Comparison of ENCODE assay signal across 7 cellular contexts in genomic region chr16:29824589-29825144, GRCh38. TPM values are rescaled to one million over a fixed set of nuclear protein-coding genes. Genes with fewer than 3 reads are reported as not detected.
A peak's percentile ranks its signal among the peaks of the same experiment; 100 is the strongest.
DNase-seq lines count a peak whose midpoint lies in the region; ATAC-seq, FAIRE-seq and TF ChIP-seq lines count a peak whose summit lies in the region.
"Had no signal": no experiment of that assay in that cellular context is flagged by ENCODE, and none has a peak within 500 bp of the region (broad histone marks: within the 10 kb centered on the region; RNA-seq: fewer than 3 reads in every experiment).

No MANE protein-coding gene starts in this region.

- WGBS in lower leg skin, 2 donors = 22 to 32% methylated on average over 7 of the region's 7 CpGs

- DNase-seq in A172 (ENCODE audit: low spot score) (peak; percentile 94), RWPE2 (ENCODE audit: low spot score) (no peak), left ventricle myocardium inferior (no peak), lower leg skin (ENCODE audit: low spot score in 2 of 2) (no peak), frontal cortex (ENCODE audit: low spot score in 2 of 2) (no peak), GM20000 (ENCODE audit: low spot score) (no peak)

- TF ChIP-seq CTCF in RWPE2 (IDR thresholded peaks at IDR 0.05; ENCODE audit: poor library complexity, severe bottlenecking) (no peak), left ventricle myocardium inferior (IDR thresholded peaks at IDR 0.05; ENCODE audit: borderline replicate concordance) (no peak), lower leg skin (IDR thresholded peaks at IDR 0.05) (no peak), GM20000 (IDR thresholded peaks at IDR 0.05; ENCODE audit: extremely low read depth, missing control alignments) (no peak)

- H3K27me3 ChIP-seq in RWPE2 (ENCODE audit: insufficient read depth, poor library complexity, severe bottlenecking) = no peaks in the 10 kb centered on the region
- no peaks in the 10 kb centered on the region for H3K27me3 ChIP-seq in left ventricle myocardium inferior (ENCODE audit: low read depth)

- FAIRE-seq in frontal cortex (lab: Jason Lieb, UNC) = no peak

- peaks cover 26% of the 10 kb centered on the region for H3K4me1 ChIP-seq in RWPE2 (ENCODE audit: insufficient read depth, poor library complexity, severe bottlenecking)
- H3K4me1 ChIP-seq in left ventricle myocardium inferior = peaks cover 88% of the 10 kb centered on the region

- intact Hi-C loops in left ventricle myocardium inferior (cut with micrococcal nuclease) = no loop called here
- intact Hi-C loops in lower leg skin (cut with DNase I; ENCODE audit: low total_unique reads) = no loop called here

- TF ChIP-seq POLR2A in lower leg skin (IDR thresholded peaks at IDR 0.05) = no peak

- H3K9me3 ChIP-seq in RWPE2 (ENCODE audit: severe bottlenecking) = no peaks in the 10 kb centered on the region
- no peaks in the 10 kb centered on the region for H3K9me3 ChIP-seq in left ventricle myocardium inferior (replicated peaks)

- H3K36me3 ChIP-seq in RWPE2 (ENCODE audit: low read depth) = peaks cover 13% of the 10 kb centered on the region
- H3K36me3 ChIP-seq in left ventricle myocardium inferior = peaks cover under 1% of the 10 kb centered on the region

- 0 out of 3 replicates have a peak, but pooled peaks have one; percentile 20 for ATAC-seq in RWPE2 (ENCODE audit: low read depth)

- H3K27ac ChIP-seq in RWPE2 (ENCODE audit: poor library complexity, severe bottlenecking) = peak overlapping the region; percentile 67
- peak overlapping the region; percentile 87 for H3K27ac ChIP-seq in left ventricle myocardium inferior (replicated peaks)
- H3K27ac ChIP-seq: SK-N-MC had no signal

- no peak overlapping the region for H3K4me3 ChIP-seq in RWPE2 (ENCODE audit: severe bottlenecking)
- peak overlapping the region; percentile 21 for H3K4me3 ChIP-seq in left ventricle myocardium inferior
- H3K4me3 ChIP-seq in lower leg skin (ENCODE audit: low read depth, poor library complexity, severe bottlenecking) = no peak overlapping the region
- H3K4me3 ChIP-seq: SK-N-MC had no signal

RNA-seq across cellular contexts. Expression of gene MVP, which starts 4.4 kb away (rescaled TPM):
- total RNA-seq in A172 (2014; rRNA removed; shearing (Covaris generic)) = 239 and 243 TPM in 2 replicates
- total RNA-seq in left ventricle myocardium inferior (38.6 TPM), lower leg skin (10 to 100 TPM; 58.2 to 94.1 (median 70.4) TPM), frontal cortex (4.5 TPM)

RNA-seq across cellular contexts. Expression of gene PAGR1, which starts 8.7 kb away (rescaled TPM):
- 41.8 and 55.0 TPM in 2 replicates for total RNA-seq in A172 (2014; rRNA removed; shearing (Covaris generic))
- total RNA-seq in left ventricle myocardium inferior (12.9 TPM), lower leg skin (10 to 100 TPM; 28.0 to 33.5 (median 32.1) TPM), frontal cortex (11.8 TPM)

RNA-seq across cellular contexts. Expression of gene PRRT2, which starts 12.7 kb away (rescaled TPM):
- 3.3 and 7.4 TPM in 2 replicates for total RNA-seq in A172 (2014; rRNA removed; shearing (Covaris generic))
- 2.1 TPM for total RNA-seq in left ventricle myocardium inferior
- total RNA-seq in lower leg skin = 1 to 10 TPM in 3 of 4 donors, not detected in 1; 1.1 to 3.6 (median 1.4) TPM
- 15.9 TPM for total RNA-seq in frontal cortex

RNA-seq across cellular contexts. Expression of gene MAZ, which starts 18.3 kb away (rescaled TPM):
- 205 and 254 TPM in 2 replicates for total RNA-seq in A172 (2014; rRNA removed; shearing (Covaris generic))
- total RNA-seq in left ventricle myocardium inferior = 77.6 TPM
- total RNA-seq in lower leg skin = 100 to 1,000 TPM in 1 of 4 donors, 10 to 100 TPM in 3; 62.1 to 101 (median 84.8) TPM
- total RNA-seq in frontal cortex = 373 TPM

RNA-seq across cellular contexts. Expression of gene KIF22, which starts 34.1 kb away (rescaled TPM):
- 118 and 129 TPM in 2 replicates for total RNA-seq in A172 (2014; rRNA removed; shearing (Covaris generic))
- total RNA-seq in left ventricle myocardium inferior (46.9 TPM), lower leg skin (10 to 100 TPM; 36.8 to 81.2 (median 44.9) TPM), frontal cortex (37.1 TPM)
